ENCODE assay signal across 2 cellular contexts in the genomic region with DNA sequence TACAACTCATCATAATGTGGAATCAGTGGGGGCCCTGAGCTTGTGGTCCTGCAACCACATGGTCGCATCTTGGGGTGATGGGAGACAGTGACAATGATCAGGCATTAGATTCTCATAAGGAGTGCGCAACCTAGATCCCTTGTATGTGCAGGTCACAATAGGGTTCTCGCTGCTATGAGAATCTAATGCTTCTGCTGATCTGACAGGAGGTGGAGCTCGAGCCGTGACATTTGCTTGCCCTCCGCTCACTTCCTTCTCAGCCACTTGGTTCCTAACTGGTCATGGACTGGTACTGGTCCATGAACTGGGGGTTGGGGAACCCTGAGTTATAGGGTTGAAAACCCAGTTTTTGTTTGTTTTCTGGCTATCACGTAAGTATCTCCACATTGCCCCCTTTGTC.
TF ChIP-seq lines count a peak whose summit lies in the region.

No MANE protein-coding gene starts in this region.

TF ChIP-seq in HepG2, 621 proteins besides CTCF, POLR2A, EP300 and RAD21:
- TF ChIP-seq, protein P1, sequence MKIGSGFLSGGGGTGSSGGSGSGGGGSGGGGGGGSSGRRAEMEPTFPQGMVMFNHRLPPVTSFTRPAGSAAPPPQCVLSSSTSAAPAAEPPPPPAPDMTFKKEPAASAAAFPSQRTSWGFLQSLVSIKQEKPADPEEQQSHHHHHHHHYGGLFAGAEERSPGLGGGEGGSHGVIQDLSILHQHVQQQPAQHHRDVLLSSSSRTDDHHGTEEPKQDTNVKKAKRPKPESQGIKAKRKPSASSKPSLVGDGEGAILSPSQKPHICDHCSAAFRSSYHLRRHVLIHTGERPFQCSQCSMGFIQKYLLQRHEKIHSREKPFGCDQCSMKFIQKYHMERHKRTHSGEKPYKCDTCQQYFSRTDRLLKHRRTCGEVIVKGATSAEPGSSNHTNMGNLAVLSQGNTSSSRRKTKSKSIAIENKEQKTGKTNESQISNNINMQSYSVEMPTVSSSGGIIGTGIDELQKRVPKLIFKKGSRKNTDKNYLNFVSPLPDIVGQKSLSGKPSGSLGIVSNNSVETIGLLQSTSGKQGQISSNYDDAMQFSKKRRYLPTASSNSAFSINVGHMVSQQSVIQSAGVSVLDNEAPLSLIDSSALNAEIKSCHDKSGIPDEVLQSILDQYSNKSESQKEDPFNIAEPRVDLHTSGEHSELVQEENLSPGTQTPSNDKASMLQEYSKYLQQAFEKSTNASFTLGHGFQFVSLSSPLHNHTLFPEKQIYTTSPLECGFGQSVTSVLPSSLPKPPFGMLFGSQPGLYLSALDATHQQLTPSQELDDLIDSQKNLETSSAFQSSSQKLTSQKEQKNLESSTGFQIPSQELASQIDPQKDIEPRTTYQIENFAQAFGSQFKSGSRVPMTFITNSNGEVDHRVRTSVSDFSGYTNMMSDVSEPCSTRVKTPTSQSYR (CRISPR knock-in tag; IDR thresholded peaks at IDR 0.05; ENCODE audit: borderline replicate concordance), result no peak
- TF ChIP-seq, protein P2, sequence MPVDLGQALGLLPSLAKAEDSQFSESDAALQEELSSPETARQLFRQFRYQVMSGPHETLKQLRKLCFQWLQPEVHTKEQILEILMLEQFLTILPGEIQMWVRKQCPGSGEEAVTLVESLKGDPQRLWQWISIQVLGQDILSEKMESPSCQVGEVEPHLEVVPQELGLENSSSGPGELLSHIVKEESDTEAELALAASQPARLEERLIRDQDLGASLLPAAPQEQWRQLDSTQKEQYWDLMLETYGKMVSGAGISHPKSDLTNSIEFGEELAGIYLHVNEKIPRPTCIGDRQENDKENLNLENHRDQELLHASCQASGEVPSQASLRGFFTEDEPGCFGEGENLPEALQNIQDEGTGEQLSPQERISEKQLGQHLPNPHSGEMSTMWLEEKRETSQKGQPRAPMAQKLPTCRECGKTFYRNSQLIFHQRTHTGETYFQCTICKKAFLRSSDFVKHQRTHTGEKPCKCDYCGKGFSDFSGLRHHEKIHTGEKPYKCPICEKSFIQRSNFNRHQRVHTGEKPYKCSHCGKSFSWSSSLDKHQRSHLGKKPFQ (CRISPR knock-in tag; IDR thresholded peaks at IDR 0.05; ENCODE audit: insufficient replicate concordance), result no peak
- TF ChIP-seq ATF2 (CRISPR knock-in tag; IDR thresholded peaks at IDR 0.05) (no peak), ELF3 (CRISPR knock-in tag; IDR thresholded peaks at IDR 0.05) (no peak), ZNF335 (CRISPR knock-in tag; IDR thresholded peaks at IDR 0.05) (no peak), GABPA (IDR thresholded peaks at IDR 0.05; ENCODE audit: low read depth, low read length) (no peak), GABPA (CRISPR knock-in tag; IDR thresholded peaks at IDR 0.05; ENCODE audit: low read depth) (no peak), ELK4 (CRISPR knock-in tag; IDR thresholded peaks at IDR 0.05; ENCODE audit: borderline replicate concordance) (no peak), ZNF20 (CRISPR knock-in tag; IDR thresholded peaks at IDR 0.05) (no peak), TRAFD1 (CRISPR knock-in tag; IDR thresholded peaks at IDR 0.05; ENCODE audit: borderline replicate concordance) (no peak), PCBP1 (IDR thresholded peaks at IDR 0.05; ENCODE audit: borderline replicate concordance, low read depth, low read length) (no peak), NR2F1 (CRISPR knock-in tag; IDR thresholded peaks at IDR 0.05) (no peak), MYNN (CRISPR knock-in tag; IDR thresholded peaks at IDR 0.05; ENCODE audit: low read depth) (no peak), KDM2A (CRISPR knock-in tag; IDR thresholded peaks at IDR 0.05; ENCODE audit: borderline replicate concordance, low read depth) (no peak), ZNF629 (CRISPR knock-in tag; conservative IDR thresholded peaks at IDR 0.05) (no peak)
TF ChIP-seq in HepG2: peak in this region for 0.

TF ChIP-seq in K562, 482 proteins besides CTCF, POLR2A, EP300 and RAD21:
- no peak for TF ChIP-seq RBFOX2 (IDR thresholded peaks at IDR 0.05; ENCODE audit: low read depth, low read length)
- no peak for TF ChIP-seq NCOR1 (IDR thresholded peaks at IDR 0.05)
- no peak for TF ChIP-seq JUNB (CRISPR knock-in tag; conservative IDR thresholded peaks at IDR 0.05)
- no peak for TF ChIP-seq WHSC1 (IDR thresholded peaks at IDR 0.05; ENCODE audit: low read length)
- TF ChIP-seq ZNF699 (CRISPR knock-in tag; IDR thresholded peaks at IDR 0.05; ENCODE audit: insufficient replicate concordance), result no peak
- no peak for TF ChIP-seq COPS2 (conservative IDR thresholded peaks at IDR 0.05)
- no peak for TF ChIP-seq HMG20B (CRISPR knock-in tag; IDR thresholded peaks at IDR 0.05)
- TF ChIP-seq ZNF655 (CRISPR knock-in tag; IDR thresholded peaks at IDR 0.05), result no peak
- no peak for TF ChIP-seq CGGBP1 (CRISPR knock-in tag; IDR thresholded peaks at IDR 0.05)
- no peak for TF ChIP-seq ZNF639 (CRISPR knock-in tag; conservative IDR thresholded peaks at IDR 0.05 in 1 of 2, IDR thresholded peaks at IDR 0.05 in 1 of 2)
- TF ChIP-seq RBM22 (IDR thresholded peaks at IDR 0.05; ENCODE audit: low read depth, low read length, poor library complexity, severe bottlenecking), result no peak
- TF ChIP-seq RBM34 (IDR thresholded peaks at IDR 0.05; ENCODE audit: borderline replicate concordance, insufficient read depth, low read length), result no peak
- TF ChIP-seq TBL1XR1 (IDR thresholded peaks at IDR 0.05; ENCODE audit: low read length in 2 of 2), result no peak
